In the genomic region with DNA sequence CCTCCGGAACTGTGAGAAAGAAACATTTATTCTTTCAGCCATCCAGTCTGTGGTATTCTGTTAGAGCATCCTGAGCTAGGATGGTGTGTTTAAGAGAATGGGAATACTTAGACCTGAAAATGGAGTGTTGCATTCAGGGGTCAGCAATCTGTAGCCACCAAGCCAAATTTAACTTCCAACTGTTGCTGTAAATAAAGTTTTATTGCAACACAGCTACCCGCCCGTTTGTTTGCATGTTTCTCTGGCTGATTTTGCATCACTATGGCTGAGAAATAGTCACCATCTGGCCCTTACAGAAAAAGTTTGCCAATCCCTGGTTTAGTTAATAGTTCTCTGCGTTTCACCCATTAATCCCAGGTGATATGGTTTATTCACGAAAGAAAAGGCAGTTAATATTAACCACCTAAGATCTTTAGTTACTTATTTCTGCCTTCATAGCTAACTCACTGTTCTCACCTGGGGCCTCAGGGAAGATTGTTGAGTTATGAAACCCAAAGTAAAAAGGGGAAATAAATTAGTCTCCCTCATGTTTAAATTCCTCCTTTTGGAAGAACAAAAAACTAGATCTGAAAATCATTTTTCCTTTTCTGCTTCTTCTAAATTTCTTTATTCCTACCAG, we compare ENCODE assay signal across 1 cellular context.
TF ChIP-seq lines count a peak whose summit lies in the region.

No MANE protein-coding gene starts in this region.

TF ChIP-seq in K562, 482 proteins besides CTCF, POLR2A, EP300 and RAD21:
- TF ChIP-seq POLR2H (tag; IDR thresholded peaks at IDR 0.05; ENCODE audit: low read depth): no peak
- TF ChIP-seq, protein P1, sequence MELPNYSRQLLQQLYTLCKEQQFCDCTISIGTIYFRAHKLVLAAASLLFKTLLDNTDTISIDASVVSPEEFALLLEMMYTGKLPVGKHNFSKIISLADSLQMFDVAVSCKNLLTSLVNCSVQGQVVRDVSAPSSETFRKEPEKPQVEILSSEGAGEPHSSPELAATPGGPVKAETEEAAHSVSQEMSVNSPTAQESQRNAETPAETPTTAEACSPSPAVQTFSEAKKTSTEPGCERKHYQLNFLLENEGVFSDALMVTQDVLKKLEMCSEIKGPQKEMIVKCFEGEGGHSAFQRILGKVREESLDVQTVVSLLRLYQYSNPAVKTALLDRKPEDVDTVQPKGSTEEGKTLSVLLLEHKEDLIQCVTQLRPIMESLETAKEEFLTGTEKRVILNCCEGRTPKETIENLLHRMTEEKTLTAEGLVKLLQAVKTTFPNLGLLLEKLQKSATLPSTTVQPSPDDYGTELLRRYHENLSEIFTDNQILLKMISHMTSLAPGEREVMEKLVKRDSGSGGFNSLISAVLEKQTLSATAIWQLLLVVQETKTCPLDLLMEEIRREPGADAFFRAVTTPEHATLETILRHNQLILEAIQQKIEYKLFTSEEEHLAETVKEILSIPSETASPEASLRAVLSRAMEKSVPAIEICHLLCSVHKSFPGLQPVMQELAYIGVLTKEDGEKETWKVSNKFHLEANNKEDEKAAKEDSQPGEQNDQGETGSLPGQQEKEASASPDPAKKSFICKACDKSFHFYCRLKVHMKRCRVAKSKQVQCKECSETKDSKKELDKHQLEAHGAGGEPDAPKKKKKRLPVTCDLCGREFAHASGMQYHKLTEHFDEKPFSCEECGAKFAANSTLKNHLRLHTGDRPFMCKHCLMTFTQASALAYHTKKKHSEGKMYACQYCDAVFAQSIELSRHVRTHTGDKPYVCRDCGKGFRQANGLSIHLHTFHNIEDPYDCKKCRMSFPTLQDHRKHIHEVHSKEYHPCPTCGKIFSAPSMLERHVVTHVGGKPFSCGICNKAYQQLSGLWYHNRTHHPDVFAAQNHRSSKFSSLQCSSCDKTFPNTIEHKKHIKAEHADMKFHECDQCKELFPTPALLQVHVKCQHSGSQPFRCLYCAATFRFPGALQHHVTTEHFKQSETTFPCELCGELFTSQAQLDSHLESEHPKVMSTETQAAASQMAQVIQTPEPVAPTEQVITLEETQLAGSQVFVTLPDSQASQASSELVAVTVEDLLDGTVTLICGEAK (IDR thresholded peaks at IDR 0.05): peak; percentile 95
- TF ChIP-seq, protein P1 (CRISPR knock-in tag; IDR thresholded peaks at IDR 0.05): peak; percentile 85
